2 cellular contexts compared by ENCODE assay signal in the genomic region with DNA sequence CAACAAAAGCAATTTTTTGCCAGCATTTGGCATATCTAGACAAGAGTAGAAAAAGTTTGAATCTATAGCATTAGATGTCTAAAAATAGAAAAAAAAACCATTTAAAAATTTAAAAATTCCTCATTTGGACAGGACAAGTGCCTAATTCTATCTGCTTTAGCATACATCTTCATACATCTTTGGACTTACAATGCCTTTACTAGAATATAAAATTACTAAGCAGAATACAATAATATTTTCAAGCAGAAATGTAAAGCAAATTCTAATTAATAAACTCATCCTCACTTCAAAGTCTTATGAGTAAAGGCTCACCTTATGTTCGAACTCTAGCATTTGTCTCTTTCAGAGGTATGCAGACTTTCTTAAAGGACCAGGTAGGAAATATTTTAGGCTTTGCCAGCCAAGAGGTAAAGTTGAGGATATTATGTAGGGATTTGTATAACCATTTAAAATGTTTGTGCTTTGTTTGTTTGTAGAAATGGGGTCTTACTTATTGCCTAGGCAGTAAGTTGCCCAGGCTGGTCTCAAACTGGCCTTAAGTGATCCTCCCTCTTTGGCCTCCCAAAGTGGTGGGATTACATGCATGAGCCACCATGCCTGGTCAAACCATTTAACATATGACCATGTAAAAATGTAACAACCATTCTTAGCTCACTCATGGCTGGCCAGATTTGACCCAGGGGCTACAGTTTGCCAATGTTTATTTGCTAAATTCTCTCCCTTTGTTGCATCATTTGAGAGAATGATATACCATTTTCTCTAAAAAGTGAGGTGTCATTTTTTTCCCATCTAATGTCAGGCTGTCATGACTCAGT.
TF ChIP-seq lines count a peak whose summit lies in the region.

No MANE protein-coding gene starts in this region.

TF ChIP-seq in K562, 482 proteins besides CTCF, POLR2A, EP300 and RAD21:
- TF ChIP-seq GABPB1 (CRISPR knock-in tag; IDR thresholded peaks at IDR 0.05) = no peak
- TF ChIP-seq, protein P1, sequence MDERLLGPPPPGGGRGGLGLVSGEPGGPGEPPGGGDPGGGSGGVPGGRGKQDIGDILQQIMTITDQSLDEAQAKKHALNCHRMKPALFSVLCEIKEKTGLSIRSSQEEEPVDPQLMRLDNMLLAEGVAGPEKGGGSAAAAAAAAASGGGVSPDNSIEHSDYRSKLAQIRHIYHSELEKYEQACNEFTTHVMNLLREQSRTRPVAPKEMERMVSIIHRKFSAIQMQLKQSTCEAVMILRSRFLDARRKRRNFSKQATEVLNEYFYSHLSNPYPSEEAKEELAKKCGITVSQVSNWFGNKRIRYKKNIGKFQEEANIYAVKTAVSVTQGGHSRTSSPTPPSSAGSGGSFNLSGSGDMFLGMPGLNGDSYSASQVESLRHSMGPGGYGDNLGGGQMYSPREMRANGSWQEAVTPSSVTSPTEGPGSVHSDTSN (CRISPR knock-in tag; IDR thresholded peaks at IDR 0.05; ENCODE audit: low read depth) = no peak
- TF ChIP-seq, protein P1 (tag; conservative IDR thresholded peaks at IDR 0.05; ENCODE audit: low read depth) = peak; percentile 34; the same call in 1 of the 2 replicates
- TF ChIP-seq, protein P2, sequence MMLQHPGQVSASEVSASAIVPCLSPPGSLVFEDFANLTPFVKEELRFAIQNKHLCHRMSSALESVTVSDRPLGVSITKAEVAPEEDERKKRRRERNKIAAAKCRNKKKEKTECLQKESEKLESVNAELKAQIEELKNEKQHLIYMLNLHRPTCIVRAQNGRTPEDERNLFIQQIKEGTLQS (IDR thresholded peaks at IDR 0.05) = peak; percentile 72
- TF ChIP-seq, protein P2 (CRISPR knock-in tag; conservative IDR thresholded peaks at IDR 0.05) = no peak
- peak; percentile 37; the same call in 1 of the 2 replicates for TF ChIP-seq POLR2AphosphoS2 (IDR thresholded peaks at IDR 0.05; ENCODE audit: low read length)
- 0 out of 2 replicates have a peak, but pooled peaks have one; percentile 28 for TF ChIP-seq MAFG (tag; conservative IDR thresholded peaks at IDR 0.05)
- TF ChIP-seq CEBPG (CRISPR knock-in tag; IDR thresholded peaks at IDR 0.05) = no peak
- peak; percentile 65 to 75 for TF ChIP-seq CEBPG (tag; conservative IDR thresholded peaks at IDR 0.05 in 1 of 2, IDR thresholded peaks at IDR 0.05 in 1 of 2)
- peak; percentile 33; the same call in 1 of the 2 replicates for TF ChIP-seq BACH1 (tag; IDR thresholded peaks at IDR 0.05)
- no peak for TF ChIP-seq CBX2 (IDR thresholded peaks at IDR 0.05; ENCODE audit: insufficient read depth, low read length, poor library complexity, severe bottlenecking)
TF ChIP-seq in K562: peak in this region for 6.

TF ChIP-seq in HepG2, 621 proteins besides CTCF, POLR2A, EP300 and RAD21 (continues in another document):
- no peak for TF ChIP-seq ZNF235 (CRISPR knock-in tag; IDR thresholded peaks at IDR 0.05; ENCODE audit: borderline replicate concordance)
- TF ChIP-seq DMAP1 (CRISPR knock-in tag; IDR thresholded peaks at IDR 0.05) = no peak
- peak; percentile 69 for TF ChIP-seq ZC3H4 (CRISPR knock-in tag; IDR thresholded peaks at IDR 0.05; ENCODE audit: borderline replicate concordance)
- peak; percentile 52; the same call in 1 of the 2 replicates for TF ChIP-seq KDM2A (CRISPR knock-in tag; IDR thresholded peaks at IDR 0.05; ENCODE audit: borderline replicate concordance, low read depth)
- peak; percentile 70; the same call in 1 of the 2 replicates for TF ChIP-seq MBD4 (IDR thresholded peaks at IDR 0.05; ENCODE audit: borderline replicate concordance, low read length)
- no peak for TF ChIP-seq ZBTB14 (CRISPR knock-in tag; IDR thresholded peaks at IDR 0.05)
- TF ChIP-seq SSRP1 (CRISPR knock-in tag; IDR thresholded peaks at IDR 0.05) = peak; percentile 57; the same call in 1 of the 2 replicates
- 0 out of 2 replicates have a peak, but pooled peaks have one; percentile 27 for TF ChIP-seq KLF6 (CRISPR knock-in tag; IDR thresholded peaks at IDR 0.05)
- TF ChIP-seq, protein P3, sequence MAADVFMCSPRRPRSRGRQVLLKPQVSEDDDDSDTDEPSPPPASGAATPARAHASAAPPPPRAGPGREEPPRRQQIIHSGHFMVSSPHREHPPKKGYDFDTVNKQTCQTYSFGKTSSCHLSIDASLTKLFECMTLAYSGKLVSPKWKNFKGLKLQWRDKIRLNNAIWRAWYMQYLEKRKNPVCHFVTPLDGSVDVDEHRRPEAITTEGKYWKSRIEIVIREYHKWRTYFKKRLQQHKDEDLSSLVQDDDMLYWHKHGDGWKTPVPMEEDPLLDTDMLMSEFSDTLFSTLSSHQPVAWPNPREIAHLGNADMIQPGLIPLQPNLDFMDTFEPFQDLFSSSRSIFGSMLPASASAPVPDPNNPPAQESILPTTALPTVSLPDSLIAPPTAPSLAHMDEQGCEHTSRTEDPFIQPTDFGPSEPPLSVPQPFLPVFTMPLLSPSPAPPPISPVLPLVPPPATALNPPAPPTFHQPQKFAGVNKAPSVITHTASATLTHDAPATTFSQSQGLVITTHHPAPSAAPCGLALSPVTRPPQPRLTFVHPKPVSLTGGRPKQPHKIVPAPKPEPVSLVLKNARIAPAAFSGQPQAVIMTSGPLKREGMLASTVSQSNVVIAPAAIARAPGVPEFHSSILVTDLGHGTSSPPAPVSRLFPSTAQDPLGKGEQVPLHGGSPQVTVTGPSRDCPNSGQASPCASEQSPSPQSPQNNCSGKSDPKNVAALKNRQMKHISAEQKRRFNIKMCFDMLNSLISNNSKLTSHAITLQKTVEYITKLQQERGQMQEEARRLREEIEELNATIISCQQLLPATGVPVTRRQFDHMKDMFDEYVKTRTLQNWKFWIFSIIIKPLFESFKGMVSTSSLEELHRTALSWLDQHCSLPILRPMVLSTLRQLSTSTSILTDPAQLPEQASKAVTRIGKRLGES (CRISPR knock-in tag; IDR thresholded peaks at IDR 0.05; ENCODE audit: borderline replicate concordance) = no peak
- TF ChIP-seq CEBPB (IDR thresholded peaks at IDR 0.05; ENCODE audit: borderline replicate concordance, low read depth, low read length) = peak; percentile 32; the same call in 1 of the 2 replicates
- TF ChIP-seq PBX3 (CRISPR knock-in tag; IDR thresholded peaks at IDR 0.05; ENCODE audit: borderline replicate concordance) = no peak
- TF ChIP-seq, protein P4, sequence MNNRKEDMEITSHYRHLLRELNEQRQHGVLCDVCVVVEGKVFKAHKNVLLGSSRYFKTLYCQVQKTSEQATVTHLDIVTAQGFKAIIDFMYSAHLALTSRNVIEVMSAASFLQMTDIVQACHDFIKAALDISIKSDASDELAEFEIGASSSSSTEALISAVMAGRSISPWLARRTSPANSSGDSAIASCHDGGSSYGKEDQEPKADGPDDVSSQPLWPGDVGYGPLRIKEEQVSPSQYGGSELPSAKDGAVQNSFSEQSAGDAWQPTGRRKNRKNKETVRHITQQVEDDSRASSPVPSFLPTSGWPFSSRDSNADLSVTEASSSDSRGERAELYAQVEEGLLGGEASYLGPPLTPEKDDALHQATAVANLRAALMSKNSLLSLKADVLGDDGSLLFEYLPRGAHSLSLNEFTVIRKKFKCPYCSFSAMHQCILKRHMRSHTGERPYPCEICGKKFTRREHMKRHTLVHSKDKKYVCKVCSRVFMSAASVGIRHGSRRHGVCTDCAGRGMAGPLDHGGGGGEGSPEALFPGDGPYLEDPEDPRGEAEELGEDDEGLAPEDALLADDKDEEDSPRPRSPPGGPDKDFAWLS (CRISPR knock-in tag; IDR thresholded peaks at IDR 0.05; ENCODE audit: borderline replicate concordance) = no peak
- TF ChIP-seq RFXAP (CRISPR knock-in tag; IDR thresholded peaks at IDR 0.05; ENCODE audit: borderline replicate concordance) = no peak
- no peak for TF ChIP-seq ZNF414 (CRISPR knock-in tag; IDR thresholded peaks at IDR 0.05)
- no peak for TF ChIP-seq PRMT3 (CRISPR knock-in tag; IDR thresholded peaks at IDR 0.05; ENCODE audit: borderline replicate concordance, low read depth)
- TF ChIP-seq GATAD2A (CRISPR knock-in tag; IDR thresholded peaks at IDR 0.05) = 0 out of 2 replicates have a peak, but pooled peaks have one; percentile 8
- TF ChIP-seq CEBPG (CRISPR knock-in tag; IDR thresholded peaks at IDR 0.05) = 0 out of 2 replicates have a peak, but pooled peaks have one; percentile 24
- peak in 1 of 2 experiments; percentile 89; a peak in 2 of 4 replicates for TF ChIP-seq ATF4 (CRISPR knock-in tag; IDR thresholded peaks at IDR 0.05)
- peak; percentile 100 for TF ChIP-seq RBM22 (optimal IDR thresholded peaks at IDR 0.05; ENCODE audit: low read length)
- TF ChIP-seq PAF1 (CRISPR knock-in tag; IDR thresholded peaks at IDR 0.05) = peak; percentile 84
- no peak for TF ChIP-seq TBP (CRISPR knock-in tag; IDR thresholded peaks at IDR 0.05)
- peak; percentile 79 for TF ChIP-seq POLR2AphosphoS5 (IDR thresholded peaks at IDR 0.05; ENCODE audit: low read depth, low read length)
- peak; percentile 68; the same call in 1 of the 2 replicates for TF ChIP-seq ZFP36L1 (CRISPR knock-in tag; IDR thresholded peaks at IDR 0.05)
- TF ChIP-seq ZNF644 (CRISPR knock-in tag; IDR thresholded peaks at IDR 0.05; ENCODE audit: low read depth) = no peak
- no peak for TF ChIP-seq ZNF746 (CRISPR knock-in tag; IDR thresholded peaks at IDR 0.05)
- TF ChIP-seq PREB (CRISPR knock-in tag; IDR thresholded peaks at IDR 0.05) = no peak
- TF ChIP-seq POLR2G (IDR thresholded peaks at IDR 0.05; ENCODE audit: low read depth, low read length) = peak; percentile 71
- TF ChIP-seq KDM6A (CRISPR knock-in tag; IDR thresholded peaks at IDR 0.05; ENCODE audit: low read depth) = no peak
- TF ChIP-seq ZNF749 (CRISPR knock-in tag; IDR thresholded peaks at IDR 0.05; ENCODE audit: borderline replicate concordance) = peak; percentile 40; the same call in 1 of the 2 replicates
- TF ChIP-seq SMAD3 (CRISPR knock-in tag; IDR thresholded peaks at IDR 0.05) = 0 out of 2 replicates have a peak, but pooled peaks have one; percentile 29
- TF ChIP-seq SRSF4 (IDR thresholded peaks at IDR 0.05; ENCODE audit: low read depth, low read length, poor library complexity, severe bottlenecking) = peak; percentile 93
- TF ChIP-seq, protein P5, sequence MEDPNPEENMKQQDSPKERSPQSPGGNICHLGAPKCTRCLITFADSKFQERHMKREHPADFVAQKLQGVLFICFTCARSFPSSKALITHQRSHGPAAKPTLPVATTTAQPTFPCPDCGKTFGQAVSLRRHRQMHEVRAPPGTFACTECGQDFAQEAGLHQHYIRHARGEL (CRISPR knock-in tag; IDR thresholded peaks at IDR 0.05) = no peak
- TF ChIP-seq GABPA (IDR thresholded peaks at IDR 0.05; ENCODE audit: low read depth, low read length) = no peak
- no peak for TF ChIP-seq GABPA (CRISPR knock-in tag; IDR thresholded peaks at IDR 0.05; ENCODE audit: low read depth)
